In genomic region chr1:198932351-198932991, GRCh38 we compare ENCODE assay signal across 9 cellular contexts.
A peak's percentile ranks its signal among the peaks of the same experiment; 100 is the strongest.
DNase-seq lines count a peak whose midpoint lies in the region; ATAC-seq and TF ChIP-seq lines count a peak whose summit lies in the region.
"Had no signal": no experiment of that assay in that cellular context is flagged by ENCODE, and none has a peak within 500 bp of the region (broad histone marks: within the 10 kb centered on the region; RNA-seq: fewer than 3 reads in every experiment).

No MANE protein-coding gene starts in this region.

- no peak overlapping the region for H2BK5ac ChIP-seq in mesendoderm (ENCODE audit: low read length)

- H3K27ac ChIP-seq in BLaER1 (peak overlapping the region; percentile 95), mesendoderm (ENCODE audit: low read depth, low read length) (no peak overlapping the region), psoas muscle (no peak overlapping the region)

- H3K4ac ChIP-seq in mesendoderm (ENCODE audit: low read depth, low read length) = no peak overlapping the region

- H3K36me3 Mint-ChIP-seq in HFFc6 (ENCODE audit: low read depth) (peaks cover 19% of the 10 kb centered on the region), nephron progenitor cell (ENCODE audit: low read depth) (no peaks in the 10 kb centered on the region)
- peaks cover 2% of the 10 kb centered on the region for H3K36me3 Mint-ChIP-seq in activated CD8-positive, alpha-beta T cell treated with anti-CD3 and anti-CD28 coated beads for 36 hours (ENCODE audit: low read depth)

- no peaks in the 10 kb centered on the region for H3K79me2 ChIP-seq in mesendoderm (ENCODE audit: control insufficient read depth, insufficient read depth, low read length)

- H3K9me3 Mint-ChIP-seq in HFFc6 = no peaks in the 10 kb centered on the region
- H3K9me3 Mint-ChIP-seq in activated CD8-positive, alpha-beta T cell treated with anti-CD3 and anti-CD28 coated beads for 36 hours = no peaks in the 10 kb centered on the region
- H3K9me3 Mint-ChIP-seq in nephron progenitor cell = no peaks in the 10 kb centered on the region

- H3K4me1 ChIP-seq in BLaER1 (peaks cover 20% of the 10 kb centered on the region), mesendoderm (ENCODE audit: control insufficient read depth, low read depth, low read length) (no peaks in the 10 kb centered on the region), psoas muscle (peaks cover 12% of the 10 kb centered on the region)

- H3K27ac Mint-ChIP-seq in HFFc6 (peak overlapping the region; percentile 78), nephron progenitor cell (no peak overlapping the region)
- H3K27ac Mint-ChIP-seq in activated CD8-positive, alpha-beta T cell treated with anti-CD3 and anti-CD28 coated beads for 36 hours = peak overlapping the region; percentile 92

- H3K4me2 ChIP-seq in BLaER1 = peak overlapping the region; percentile 98
- H3K4me2 ChIP-seq in mesendoderm (ENCODE audit: low read length) = no peak overlapping the region

- H4K8ac ChIP-seq in mesendoderm (ENCODE audit: low read depth, low read length) = no peak overlapping the region

- H3K79me1 ChIP-seq in mesendoderm (ENCODE audit: low read length) = no peaks in the 10 kb centered on the region

- H3K27me3 Mint-ChIP-seq in HFFc6 (ENCODE audit: insufficient read depth) (no peaks in the 10 kb centered on the region; the same call in 1 of the 2 replicates), nephron progenitor cell (ENCODE audit: low read depth, poor library complexity) (no peaks in the 10 kb centered on the region)
- no peaks in the 10 kb centered on the region for H3K27me3 Mint-ChIP-seq in activated CD8-positive, alpha-beta T cell treated with anti-CD3 and anti-CD28 coated beads for 36 hours

- H2BK15ac ChIP-seq in mesendoderm (replicated peaks; ENCODE audit: low read depth) = no peak overlapping the region

- H4K20me1 ChIP-seq in BLaER1 = peaks cover 13% of the 10 kb centered on the region

- no peak overlapping the region for H4K5ac ChIP-seq in mesendoderm (ENCODE audit: low read length)

- POLR2A ChIA-PET in activated CD8-positive, alpha-beta T cell treated with anti-CD3 and anti-CD28 coated beads for 36 hours (lab: Charles Lee) = interaction anchor here (0.9 to 1.3 kb wide), 3 partner anchors 10 to 293 kb away, joined by 3 to 4 read pairs (median 4); no protein-coding TSS in a partner anchor

- no peak for TF ChIP-seq CTCF in HFFc6 (IDR thresholded peaks at IDR 0.05)
- no peak for TF ChIP-seq CTCF in activated CD8-positive, alpha-beta T cell treated with anti-CD3 and anti-CD28 coated beads for 36 hours (IDR thresholded peaks at IDR 0.05)
- no peak for TF ChIP-seq CTCF in nephron progenitor cell (IDR thresholded peaks at IDR 0.05)
- TF ChIP-seq CTCF in psoas muscle (IDR thresholded peaks at IDR 0.05) = no peak

- intact Hi-C loops in activated CD8-positive, alpha-beta T cell treated with anti-CD3 and anti-CD28 coated beads for 36 hours (cut with micrococcal nuclease) = no loop called here
- intact Hi-C loops in psoas muscle (cut with DNase I) = loop anchor here in 1 of 2 donors (5.0 kb wide), 1 partner anchor 50 kb away; no protein-coding TSS in a partner anchor

- CTCF ChIA-PET in activated CD8-positive, alpha-beta T cell treated with anti-CD3 and anti-CD28 coated beads for 36 hours (lab: Charles Lee) = interaction anchor here (1.0 to 2.3 kb wide), 5 partner anchors 9 to 181 kb away, joined by 3 to 7 read pairs (median 4); no protein-coding TSS in a partner anchor

- H3K4me3 ChIP-seq in BLaER1 (peak overlapping the region; percentile 84), mesendoderm (ENCODE audit: low read length) (no peak overlapping the region), psoas muscle (no peak overlapping the region)

- no peak for ATAC-seq in activated CD8-positive, alpha-beta T cell treated with anti-CD3 and anti-CD28 coated beads for 36 hours
- no peak for ATAC-seq in psoas muscle

- H3K4me1 Mint-ChIP-seq in HFFc6 (ENCODE audit: low read depth) = peaks cover 52% of the 10 kb centered on the region
- H3K4me1 Mint-ChIP-seq in activated CD8-positive, alpha-beta T cell treated with anti-CD3 and anti-CD28 coated beads for 36 hours (ENCODE audit: low read depth) = peaks cover 32% of the 10 kb centered on the region
- peaks cover 40% of the 10 kb centered on the region for H3K4me1 Mint-ChIP-seq in nephron progenitor cell

- WGBS in mesendoderm (ENCODE audit: extremely low coverage, insufficient coverage, low lambda C conversion rate) = no CpG with 5 or more reads among the region's 6 CpGs
- WGBS in psoas muscle, 3 donors = 73 to 78% (median 76%) methylated on average over 6 of the region's 6 CpGs

- H3K18ac ChIP-seq in mesendoderm (ENCODE audit: low read length) = no peak overlapping the region

- H2BK120ac ChIP-seq in mesendoderm (ENCODE audit: low read depth, low read length) = no peak overlapping the region

- H2AK5ac ChIP-seq in mesendoderm (ENCODE audit: low read length) = no peak overlapping the region

- H3K9ac ChIP-seq in BLaER1 = peak overlapping the region; percentile 94
- no peak overlapping the region for H3K9ac ChIP-seq in mesendoderm (ENCODE audit: low read length)

- H3K9me3 ChIP-seq in BLaER1 (no peaks in the 10 kb centered on the region), psoas muscle (no peaks in the 10 kb centered on the region)

- H3K36me3 ChIP-seq in BLaER1 (no peaks in the 10 kb centered on the region), mesendoderm (ENCODE audit: control insufficient read depth, insufficient read depth, low read length) (no peaks in the 10 kb centered on the region), psoas muscle (ENCODE audit: insufficient read depth in 1 of 2, low read depth in 1 of 2) (no peaks in the 10 kb centered on the region)

- H3K23ac ChIP-seq in mesendoderm (ENCODE audit: low read length) = no peak overlapping the region

- no peak for DNase-seq in HFFc6
- DNase-seq in activated CD8-positive, alpha-beta T cell treated with anti-CD3 and anti-CD28 coated beads for 36 hours = peak; percentile 54
- peak; percentile 31 for DNase-seq in kidney glomerular epithelial cell (lab: John Stamatoyannopoulos, UW)
- no peak for DNase-seq in mesendoderm
- no peak for DNase-seq in nephron progenitor cell
- DNase-seq in HK-2 (ENCODE audit: unreplicated experiment) = no peak
- no peak for DNase-seq in psoas muscle
- DNase-seq: MM.1S had no signal

- no peak overlapping the region for H3K56ac ChIP-seq in mesendoderm (ENCODE audit: low read length)

- H3K27me3 ChIP-seq in BLaER1 (no peaks in the 10 kb centered on the region), mesendoderm (ENCODE audit: insufficient read depth, low read length, poor library complexity) (no peaks in the 10 kb centered on the region), psoas muscle (ENCODE audit: insufficient read depth in 3 of 3, low read length in 2 of 3) (no peaks in the 10 kb centered on the region)

- H3K4me3 Mint-ChIP-seq in HFFc6 (peak overlapping the region; percentile 87), nephron progenitor cell (no peak overlapping the region)
- H3K4me3 Mint-ChIP-seq in activated CD8-positive, alpha-beta T cell treated with anti-CD3 and anti-CD28 coated beads for 36 hours = peak overlapping the region; percentile 79

Comparison
In these comparisons a context has a peak if more than half of its experiments do, and no peak if none do; other contexts are left out.
1. DNase-seq: peak in activated CD8-positive, alpha-beta T cell treated with anti-CD3 and anti-CD28 coated beads for 36 hours (single experiment) and kidney glomerular epithelial cell (single experiment); none in HFFc6 (single experiment), mesendoderm (single experiment), nephron progenitor cell (single experiment), HK-2 (single experiment) and psoas muscle (0 of 2).